ENCODE assay signal across 18 cellular contexts in the genomic region with DNA sequence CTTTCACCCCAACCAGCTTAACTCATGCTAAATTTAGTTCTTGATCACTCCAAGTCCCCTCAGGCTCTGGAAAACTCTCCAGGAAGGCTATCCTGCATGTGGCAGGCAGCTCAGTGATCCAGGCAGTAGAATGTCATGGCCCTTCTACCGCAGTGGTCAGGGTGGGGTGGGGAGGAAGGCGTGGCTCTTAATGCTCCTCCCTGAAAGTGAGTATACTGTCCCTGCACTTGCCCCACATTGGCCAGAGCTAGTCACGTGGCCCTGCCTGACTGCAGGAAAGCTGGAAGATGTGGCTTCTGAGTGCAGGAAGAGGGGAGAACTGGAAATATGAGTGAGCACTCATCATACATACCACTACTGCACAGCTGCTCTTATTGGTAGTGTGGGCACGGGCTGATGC.
"Had no signal": no experiment of that assay in that cellular context is flagged by ENCODE, and none has a peak within 500 bp of the region (broad histone marks: within the 10 kb centered on the region; RNA-seq: fewer than 3 reads in every experiment).

No MANE protein-coding gene starts in this region.

- H3K9me3 ChIP-seq: esophagus muscularis mucosa, psoas muscle, sigmoid colon, suprapubic skin had no signal

- H3K27ac ChIP-seq: esophagus muscularis mucosa, psoas muscle, sigmoid colon, suprapubic skin had no signal

- H3K27me3 ChIP-seq: cardiac muscle cell, esophagus muscularis mucosa, sigmoid colon, suprapubic skin had no signal

- H3K9me3 Mint-ChIP-seq: activated CD8-positive, alpha-beta T cell treated with anti-CD3 and anti-CD28 coated beads for 36 hours; activated naive CD4-positive, alpha-beta T cell treated with anti-CD3 and anti-CD28 coated beads for 36 hours; natural killer cell treated with Interleukin-12 subunit alpha and Interleukin-12 subunit beta and Interleukin-15 and Interleukin-18, amount 100 ng/mL, for 72 hours had no signal

- FAIRE-seq: colon had no signal

- H3K4me3 Mint-ChIP-seq: activated CD8-positive, alpha-beta T cell treated with anti-CD3 and anti-CD28 coated beads for 36 hours; activated naive CD4-positive, alpha-beta T cell treated with anti-CD3 and anti-CD28 coated beads for 36 hours; natural killer cell treated with Interleukin-12 subunit alpha and Interleukin-12 subunit beta and Interleukin-15 and Interleukin-18, amount 100 ng/mL, for 72 hours; type B pancreatic cell had no signal

- H3K36me3 Mint-ChIP-seq: natural killer cell treated with Interleukin-12 subunit alpha and Interleukin-12 subunit beta and Interleukin-15 and Interleukin-18, amount 100 ng/mL, for 72 hours; type B pancreatic cell had no signal

- ATAC-seq: activated CD8-positive, alpha-beta T cell treated with anti-CD3 and anti-CD28 coated beads for 36 hours; left colon; natural killer cell treated with Interleukin-12 subunit alpha and Interleukin-12 subunit beta and Interleukin-15 and Interleukin-18, amount 100 ng/mL, for 72 hours had no signal

- H3K27me3 Mint-ChIP-seq: activated CD8-positive, alpha-beta T cell treated with anti-CD3 and anti-CD28 coated beads for 36 hours; natural killer cell treated with Interleukin-12 subunit alpha and Interleukin-12 subunit beta and Interleukin-15 and Interleukin-18, amount 100 ng/mL, for 72 hours had no signal

- H3K36me3 ChIP-seq: cardiac muscle cell, esophagus muscularis mucosa, sigmoid colon, suprapubic skin had no signal

- DNase-seq: activated CD8-positive, alpha-beta memory T cell treated with anti-CD3 and anti-CD28 coated beads, Interleukin-2, amount 50 U/mL, for 4 hours; activated CD8-positive, alpha-beta T cell treated with anti-CD3 and anti-CD28 coated beads for 36 hours; activated naive CD4-positive, alpha-beta T cell treated with anti-CD3 and anti-CD28 coated beads for 36 hours; glutamatergic neuron; left colon; mammary epithelial cell; occipital lobe; psoas muscle; sigmoid colon; stimulated activated CD4-positive, alpha-beta T cell treated with anti-CD3 and anti-CD28 coated beads, Interleukin-2, amount 100 ng/mL, for 48 hours; stimulated activated naive CD4-positive, alpha-beta T cell treated with Interleukin-2 at 50 U/mL for 16 hours; T1000 had no signal

- H3K4me1 ChIP-seq: psoas muscle, sigmoid colon, suprapubic skin had no signal

- H3K27ac Mint-ChIP-seq: activated CD8-positive, alpha-beta T cell treated with anti-CD3 and anti-CD28 coated beads for 36 hours; activated naive CD4-positive, alpha-beta T cell treated with anti-CD3 and anti-CD28 coated beads for 36 hours; natural killer cell treated with Interleukin-12 subunit alpha and Interleukin-12 subunit beta and Interleukin-15 and Interleukin-18, amount 100 ng/mL, for 72 hours; type B pancreatic cell had no signal

- H3K4me3 ChIP-seq: cardiac muscle cell, esophagus muscularis mucosa, psoas muscle, sigmoid colon, suprapubic skin had no signal
